ENCODE assay signal across 1 cellular context in genomic region chr12:3314306-3314663, GRCh38.
TF ChIP-seq lines count a peak whose summit lies in the region.

No MANE protein-coding gene starts in this region.

TF ChIP-seq in HepG2, 621 proteins besides CTCF, POLR2A, EP300 and RAD21 (continued from another document):
- no peak for TF ChIP-seq ZNF124 (CRISPR knock-in tag; IDR thresholded peaks at IDR 0.05)
- TF ChIP-seq RBFOX2 (IDR thresholded peaks at IDR 0.05; ENCODE audit: low read depth, low read length), result no peak
- TF ChIP-seq SOX6 (IDR thresholded peaks at IDR 0.05), result no peak
- no peak for TF ChIP-seq SOX6 (CRISPR knock-in tag; IDR thresholded peaks at IDR 0.05)
- no peak for TF ChIP-seq ZNF33B (CRISPR knock-in tag; IDR thresholded peaks at IDR 0.05)
- no peak for TF ChIP-seq GMEB2 (CRISPR knock-in tag; IDR thresholded peaks at IDR 0.05; ENCODE audit: low read depth)
- no peak for TF ChIP-seq NFYC (CRISPR knock-in tag; IDR thresholded peaks at IDR 0.05)
TF ChIP-seq in HepG2: peak in this region for 0.
